In genomic region chr17:68820825-68821481, GRCh38 we compare ENCODE assay signal across 20 cellular contexts.
A peak's percentile ranks its signal among the peaks of the same experiment; 100 is the strongest.
DNase-seq lines count a peak whose midpoint lies in the region; ATAC-seq, FAIRE-seq and TF ChIP-seq lines count a peak whose summit lies in the region.
"Had no signal": no experiment of that assay in that cellular context is flagged by ENCODE, and none has a peak within 500 bp of the region (broad histone marks: within the 10 kb centered on the region; RNA-seq: fewer than 3 reads in every experiment).

No MANE protein-coding gene starts in this region.

- no peaks in the 10 kb centered on the region for H3K36me3 ChIP-seq in H1 (ENCODE audit: control insufficient read depth in 2 of 4, insufficient read depth in 4 of 4, low read length in 3 of 4)
- no peaks in the 10 kb centered on the region for H3K36me3 ChIP-seq in neural progenitor cell
- H3K36me3 ChIP-seq in gastroesophageal sphincter: no peaks in the 10 kb centered on the region
- H3K36me3 ChIP-seq: gastrocnemius medialis, lower lobe of right lung, transverse colon had no signal

- no peaks in the 10 kb centered on the region for H3F3A ChIP-seq in neural progenitor cell (ENCODE audit: low read depth)

- CTCF ChIA-PET in H1 (lab: Charles Lee; ENCODE audit: partially characterized antibody): interaction anchor here (0.6 to 1.1 kb wide), 2 partner anchors 237 to 418 kb away, joined by 3 read pairs; no protein-coding TSS in a partner anchor

- peaks cover 10% of the 10 kb centered on the region for H3K36me3 Mint-ChIP-seq in neural progenitor cell
- H3K36me3 Mint-ChIP-seq: CD4-positive, CD25-positive, alpha-beta regulatory T cell; natural killer cell treated with Interleukin-12 subunit alpha and Interleukin-12 subunit beta and Interleukin-15 and Interleukin-18, amount 100 ng/mL, for 72 hours; stimulated activated memory B cell treated with anti-CD40 and anti-IgM and Interleukin-4, amounts not matched to agents 10 μg/mL and 1 μg/mL and 100 μg/mL, for 72 hours had no signal

- peak overlapping the region; percentile 8 for H3K4me3 Mint-ChIP-seq in neural progenitor cell
- H3K4me3 Mint-ChIP-seq: CD4-positive, CD25-positive, alpha-beta regulatory T cell; natural killer cell treated with Interleukin-12 subunit alpha and Interleukin-12 subunit beta and Interleukin-15 and Interleukin-18, amount 100 ng/mL, for 72 hours; stimulated activated memory B cell treated with anti-CD40 and anti-IgM and Interleukin-4, amounts not matched to agents 10 μg/mL and 1 μg/mL and 100 μg/mL, for 72 hours had no signal

- FAIRE-seq in H1 (lab: Jason Lieb, UNC): no peak
- FAIRE-seq: GM19239 had no signal

- peaks cover 21% of the 10 kb centered on the region for H3K9me3 Mint-ChIP-seq in neural progenitor cell
- H3K9me3 Mint-ChIP-seq: natural killer cell treated with Interleukin-12 subunit alpha and Interleukin-12 subunit beta and Interleukin-15 and Interleukin-18, amount 100 ng/mL, for 72 hours; stimulated activated memory B cell treated with anti-CD40 and anti-IgM and Interleukin-4, amounts not matched to agents 10 μg/mL and 1 μg/mL and 100 μg/mL, for 72 hours had no signal

- H2BK20ac ChIP-seq in H1 (ENCODE audit: low read length): no peak overlapping the region

- H3K4me1 Mint-ChIP-seq in neural progenitor cell: peaks cover 52% of the 10 kb centered on the region
- H3K4me1 Mint-ChIP-seq: CD4-positive, CD25-positive, alpha-beta regulatory T cell; stimulated activated memory B cell treated with anti-CD40 and anti-IgM and Interleukin-4, amounts not matched to agents 10 μg/mL and 1 μg/mL and 100 μg/mL, for 72 hours had no signal

- no peak overlapping the region for H4K91ac ChIP-seq in H1 (replicated peaks; ENCODE audit: insufficient read length, low read length)

- TF ChIP-seq POLR2A in H1 (IDR thresholded peaks at IDR 0.05; ENCODE audit: control extremely low read depth in 1 of 2, low read depth in 2 of 2, low read length in 2 of 2) (no peak), gastroesophageal sphincter (IDR thresholded peaks at IDR 0.05) (no peak)

- H2BK5ac ChIP-seq in H1 (ENCODE audit: low read depth, low read length): no peak overlapping the region

- no peak overlapping the region for H2AFZ ChIP-seq in H1 (ENCODE audit: low read length)
- H2AFZ ChIP-seq in neural progenitor cell (replicated peaks): no peak overlapping the region

- DNase-seq in NCI-H2029 treated with DMSO at 0.1 percent for 48 hours (lab: John Stamatoyannopoulos, UW) (peak; percentile 5), NCI-H2029 (lab: John Stamatoyannopoulos, UW) (no peak), NCI-H69 (lab: John Stamatoyannopoulos, UW) (peak; percentile 5), H1 (ENCODE audit: low read depth in 1 of 2, low spot score in 2 of 2) (no peak), neural progenitor cell (ENCODE audit: low spot score) (no peak)
- no peak for DNase-seq in activated CD4-positive, alpha-beta T cell treated with anti-CD3 and anti-CD28 coated beads, Interleukin-2, amount 50 U/mL, for 1 hour
- DNase-seq in activated naive CD4-positive, alpha-beta T cell treated with anti-CD3 and anti-CD28 coated beads, Interleukin-2, amount 50 U/mL, for 16 hours: no peak
- DNase-seq: activated CD4-positive, alpha-beta T cell treated with anti-CD3 and anti-CD28 coated beads for 48 hours; activated CD8-positive, alpha-beta memory T cell treated with anti-CD3 and anti-CD28 coated beads, Interleukin-2, amount 50 U/mL, for 48 hours; CD4-positive, CD25-positive, alpha-beta regulatory T cell; gastrocnemius medialis; lower lobe of right lung; NCI-H1436; psoas muscle; transverse colon had no signal

- no peak overlapping the region for H3K4ac ChIP-seq in H1 (replicated peaks; ENCODE audit: insufficient read length, low read depth, low read length)

- POLR2A ChIA-PET in H1 (lab: Charles Lee; ENCODE audit: partially characterized antibody): no interaction called here

- ATAC-seq in gastroesophageal sphincter: no peak
- ATAC-seq: lower lobe of right lung; natural killer cell treated with Interleukin-12 subunit alpha and Interleukin-12 subunit beta and Interleukin-15 and Interleukin-18, amount 100 ng/mL, for 72 hours; stimulated activated memory B cell treated with anti-CD40 and anti-IgM and Interleukin-4, amounts not matched to agents 10 μg/mL and 1 μg/mL and 100 μg/mL, for 72 hours had no signal

- no peak overlapping the region for H4K5ac ChIP-seq in H1 (ENCODE audit: insufficient read length, low read depth, low read length)

- TF ChIP-seq CTCF in H1 (IDR thresholded peaks at IDR 0.05; ENCODE audit: control extremely low read depth in 1 of 3, insufficient read depth in 1 of 3, low read depth in 1 of 3, low read length in 3 of 3): no peak
- no peak for TF ChIP-seq CTCF in neural progenitor cell (IDR thresholded peaks at IDR 0.05)
- no peak for TF ChIP-seq CTCF in gastroesophageal sphincter (IDR thresholded peaks at IDR 0.05)

- no peak overlapping the region for H2BK12ac ChIP-seq in H1 (ENCODE audit: low read depth, low read length)

- H3K14ac ChIP-seq in H1 (ENCODE audit: insufficient read length): no peak overlapping the region

- H3K27me3 Mint-ChIP-seq in neural progenitor cell (ENCODE audit: insufficient read depth, low read depth): peaks cover 6% of the 10 kb centered on the region
- H3K27me3 Mint-ChIP-seq: stimulated activated memory B cell treated with anti-CD40 and anti-IgM and Interleukin-4, amounts not matched to agents 10 μg/mL and 1 μg/mL and 100 μg/mL, for 72 hours had no signal

- H3K4me3 ChIP-seq in H1 (ENCODE audit: extremely low read depth in 1 of 4, insufficient read depth in 2 of 4, low read depth in 3 of 4, low read length in 4 of 4): no peak overlapping the region
- H3K4me3 ChIP-seq in neural progenitor cell: no peak overlapping the region
- H3K4me3 ChIP-seq in gastroesophageal sphincter: no peak overlapping the region
- H3K4me3 ChIP-seq: gastrocnemius medialis, lower lobe of right lung, psoas muscle, SK-N-MC, transverse colon had no signal

- H3K4me2 ChIP-seq in H1 (ENCODE audit: insufficient read depth in 1 of 2, low read depth in 2 of 2, low read length in 2 of 2) (no peak overlapping the region), neural progenitor cell (no peak overlapping the region)

- H2AK5ac ChIP-seq in H1 (ENCODE audit: low read depth, low read length): no peak overlapping the region

- no peak overlapping the region; a peak in 1 of 7 replicates for H3K9ac ChIP-seq in H1 (replicated peaks in 1 of 4; ENCODE audit: extremely low read depth in 1 of 4, low read depth in 3 of 4, low read length in 3 of 4)
- no peak overlapping the region for H3K9ac ChIP-seq in neural progenitor cell

- TF ChIP-seq EP300 in H1 (IDR thresholded peaks at IDR 0.05; ENCODE audit: borderline replicate concordance in 1 of 2, low read depth in 2 of 2, low read length in 2 of 2) (no peak), gastroesophageal sphincter (IDR thresholded peaks at IDR 0.05) (no peak)

- no peak overlapping the region for H4K8ac ChIP-seq in H1 (ENCODE audit: extremely low read depth, insufficient read depth, low read length)

- no peaks in the 10 kb centered on the region for H3K4me1 ChIP-seq in H1 (replicated peaks in 1 of 4; ENCODE audit: control insufficient read depth in 3 of 4, insufficient read depth in 4 of 4, low read length in 3 of 4)
- H3K4me1 ChIP-seq in neural progenitor cell: peaks cover 9% of the 10 kb centered on the region
- no peaks in the 10 kb centered on the region for H3K4me1 ChIP-seq in gastroesophageal sphincter
- H3K4me1 ChIP-seq: lower lobe of right lung had no signal

- H2BK120ac ChIP-seq in H1 (replicated peaks; ENCODE audit: low read depth, low read length): no peak overlapping the region

- H3K9me3 ChIP-seq in H1 (ENCODE audit: insufficient read depth in 2 of 2, low read depth in 1 of 2, low read length in 1 of 2) (no peaks in the 10 kb centered on the region), neural progenitor cell (ENCODE audit: low read depth) (no peaks in the 10 kb centered on the region), gastroesophageal sphincter (no peaks in the 10 kb centered on the region)
- H3K9me3 ChIP-seq: gastrocnemius medialis, lower lobe of right lung, psoas muscle, transverse colon had no signal

- no peaks in the 10 kb centered on the region for H4K20me1 ChIP-seq in H1 (replicated peaks in 1 of 2; ENCODE audit: control insufficient read depth in 1 of 2, insufficient read depth in 2 of 2, low read length in 2 of 2)
- H4K20me1 ChIP-seq in neural progenitor cell (ENCODE audit: low read depth): no peaks in the 10 kb centered on the region

- H3K27me3 ChIP-seq in H1 (replicated peaks in 1 of 4; ENCODE audit: control insufficient read depth in 3 of 4, extremely low read depth in 1 of 4, insufficient read depth in 3 of 4, low read length in 3 of 4) (no peaks in the 10 kb centered on the region), neural progenitor cell (no peaks in the 10 kb centered on the region), gastroesophageal sphincter (peaks cover 5% of the 10 kb centered on the region)
- H3K27me3 ChIP-seq: gastrocnemius medialis, transverse colon had no signal

- H3K27ac Mint-ChIP-seq in neural progenitor cell: peak overlapping the region; percentile 76
- H3K27ac Mint-ChIP-seq: CD4-positive, CD25-positive, alpha-beta regulatory T cell; natural killer cell treated with Interleukin-12 subunit alpha and Interleukin-12 subunit beta and Interleukin-15 and Interleukin-18, amount 100 ng/mL, for 72 hours; stimulated activated memory B cell treated with anti-CD40 and anti-IgM and Interleukin-4, amounts not matched to agents 10 μg/mL and 1 μg/mL and 100 μg/mL, for 72 hours had no signal

- H3K27ac ChIP-seq in H1 (ENCODE audit: low read depth, low read length) (no peak overlapping the region), neural progenitor cell (no peak overlapping the region), gastroesophageal sphincter (no peak overlapping the region)
- H3K27ac ChIP-seq: gastrocnemius medialis, lower lobe of right lung, psoas muscle, SK-N-MC, transverse colon had no signal

- 90% methylated on average over 8 of the region's 8 CpGs; no CpG with 5 or more reads in 1 of the 2 experiments for WGBS in H1 (ENCODE audit: extremely low coverage in 1 of 2, insufficient coverage in 1 of 2, insufficient read length in 1 of 2, insufficient replicate concordance in 2 of 2, low coverage in 1 of 2, low lambda C conversion rate in 2 of 2, missing lambda C conversion rate in 1 of 2), 2 experiments
- 87 to 89% methylated on average over 8 of the region's 8 CpGs for WGBS in gastroesophageal sphincter (ENCODE audit: low coverage in 1 of 2), 2 donors

- no peak for TF ChIP-seq RAD21 in H1 (IDR thresholded peaks at IDR 0.05 in 1 of 2, conservative IDR thresholded peaks at IDR 0.05 in 1 of 2; ENCODE audit: low read depth in 2 of 2, low read length in 2 of 2)

- H3K56ac ChIP-seq in H1 (replicated peaks; ENCODE audit: insufficient read length, low read depth, low read length): no peak overlapping the region

- H3K79me1 ChIP-seq in H1 (ENCODE audit: low read depth, low read length): no peaks in the 10 kb centered on the region

- H3K23me2 ChIP-seq in H1 (ENCODE audit: low read depth, low read length): no peaks in the 10 kb centered on the region

- no peak overlapping the region for H2BK15ac ChIP-seq in H1 (ENCODE audit: low read length)

- no peak overlapping the region for H3K18ac ChIP-seq in H1 (ENCODE audit: extremely low read depth, low read length)

- H3K79me2 ChIP-seq in H1 (ENCODE audit: control insufficient read depth in 1 of 2, insufficient read depth in 2 of 2, low read length in 2 of 2): no peaks in the 10 kb centered on the region
- H3K79me2 ChIP-seq in neural progenitor cell (ENCODE audit: low read depth): no peaks in the 10 kb centered on the region

- no peak overlapping the region for H3K23ac ChIP-seq in H1 (ENCODE audit: insufficient read length)

Comparison
In these comparisons a context has a peak if more than half of its experiments do, and no peak if none do; other contexts are left out.
1. DNase-seq: peak in NCI-H2029 treated with DMSO at 0.1 percent for 48 hours (single experiment) and NCI-H69 (single experiment); none in NCI-H2029 (single experiment), H1 (0 of 2), neural progenitor cell (single experiment), activated CD4-positive, alpha-beta T cell treated with anti-CD3 and anti-CD28 coated beads, Interleukin-2, amount 50 U/mL, for 1 hour (single experiment) and activated naive CD4-positive, alpha-beta T cell treated with anti-CD3 and anti-CD28 coated beads, Interleukin-2, amount 50 U/mL, for 16 hours (single experiment).